ENCODE assay signal across 8 cellular contexts in genomic region chr5:79237735-79238560, GRCh38. TPM values are rescaled to one million over a fixed set of nuclear protein-coding genes. Genes with fewer than 3 reads are reported as not detected.
DNase-seq lines count a peak whose midpoint lies in the region; ATAC-seq and TF ChIP-seq lines count a peak whose summit lies in the region.

No MANE protein-coding gene starts in this region.

- peak overlapping the region; percentile 92 for H3K4me3 Mint-ChIP-seq in dendritic cell treated with granulocyte-macrophage colony-stimulating factor and Interleukin-4, amounts not matched to agents 40 ng/mL and 50 ng/mL, for 4 days
- H3K4me3 Mint-ChIP-seq in natural killer cell, result peak overlapping the region; percentile 92

- peak; percentile 0 for ATAC-seq in GM18502 (IDR thresholded peaks at IDR 0.05; ENCODE audit: poor library complexity, unreplicated experiment)
- no peak for ATAC-seq in natural killer cell
- ATAC-seq in GM18909 (IDR thresholded peaks at IDR 0.05; ENCODE audit: poor library complexity, unreplicated experiment), result no peak
- ATAC-seq in HG03378 (IDR thresholded peaks at IDR 0.05; ENCODE audit: unreplicated experiment), result no peak

- TF ChIP-seq CTCF in natural killer cell (IDR thresholded peaks at IDR 0.05), result no peak

- H3K9me3 Mint-ChIP-seq in dendritic cell treated with granulocyte-macrophage colony-stimulating factor and Interleukin-4, amounts not matched to agents 40 ng/mL and 50 ng/mL, for 4 days, result no peaks in the 10 kb centered on the region
- no peaks in the 10 kb centered on the region for H3K9me3 Mint-ChIP-seq in natural killer cell

- peaks cover 39% of the 10 kb centered on the region for H3K4me1 Mint-ChIP-seq in dendritic cell treated with granulocyte-macrophage colony-stimulating factor and Interleukin-4, amounts not matched to agents 40 ng/mL and 50 ng/mL, for 4 days (ENCODE audit: low read depth)
- H3K4me1 Mint-ChIP-seq in natural killer cell, result peaks cover 43 to 46% of the 10 kb centered on the region in 2 donors

- H3K27ac Mint-ChIP-seq in dendritic cell treated with granulocyte-macrophage colony-stimulating factor and Interleukin-4, amounts not matched to agents 40 ng/mL and 50 ng/mL, for 4 days, result peak overlapping the region; percentile 87
- H3K27ac Mint-ChIP-seq in natural killer cell, result peak overlapping the region; percentile 89 to 90

- intact Hi-C loops in dendritic cell treated with granulocyte-macrophage colony-stimulating factor and Interleukin-4, amounts not matched to agents 40 ng/mL and 50 ng/mL, for 4 days (cut with micrococcal nuclease), result no loop called here
- intact Hi-C loops in natural killer cell (cut with micrococcal nuclease), result loop anchor here (5.0 to 10.0 kb wide), 4 partner anchors 64 to 1169 kb away; partner anchors contain the start of genes ARSB, HOMER1 and ZFYVE16

- H3K36me3 Mint-ChIP-seq in dendritic cell treated with granulocyte-macrophage colony-stimulating factor and Interleukin-4, amounts not matched to agents 40 ng/mL and 50 ng/mL, for 4 days (ENCODE audit: low read depth), result peaks cover 14% of the 10 kb centered on the region
- no peaks in the 10 kb centered on the region for H3K36me3 Mint-ChIP-seq in natural killer cell

- DNase-seq in NAMALWA (ENCODE audit: low spot score), result peak; percentile 45
- no peak for DNase-seq in natural killer cell
- DNase-seq in stimulated activated CD8-positive, alpha-beta memory T cell treated with anti-CD3 and anti-CD28 coated beads, Interleukin-4, amount 100 ng/mL, for 48 hours, result no peak
- no peak for DNase-seq in SHP77 treated with DMSO at 0.1 percent for 48 hours (lab: John Stamatoyannopoulos, UW)

- peaks cover 26% of the 10 kb centered on the region for H3K27me3 Mint-ChIP-seq in dendritic cell treated with granulocyte-macrophage colony-stimulating factor and Interleukin-4, amounts not matched to agents 40 ng/mL and 50 ng/mL, for 4 days
- no peaks in the 10 kb centered on the region for H3K27me3 Mint-ChIP-seq in natural killer cell (ENCODE audit: low read depth in 2 of 2)

RNA-seq across cellular contexts. Expression of gene JMY, which starts 2.0 kb away (rescaled TPM):
- total RNA-seq in natural killer cell, result 10 to 100 TPM; 27.6 to 30.4 (median 28.7) TPM
